Comparison of ENCODE assay signal across 18 cellular contexts in the genomic region with DNA sequence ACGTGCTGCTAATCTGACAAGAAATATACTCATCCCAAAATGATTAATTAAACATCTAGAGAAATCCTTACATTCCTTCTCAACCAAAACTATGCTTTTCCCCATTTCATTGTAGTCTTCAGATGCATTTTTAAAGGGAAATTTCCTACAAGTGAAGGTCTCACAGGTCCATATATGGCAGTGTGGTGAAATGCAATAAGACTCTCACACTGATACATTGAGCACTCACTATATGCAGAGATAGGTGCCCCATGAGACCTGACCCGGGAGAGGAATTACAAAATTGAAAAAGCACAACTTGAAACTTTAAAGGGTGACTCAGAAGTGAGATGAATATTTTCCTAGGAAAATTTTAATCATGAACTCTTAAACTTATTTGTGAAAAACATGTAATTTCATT.
DNase-seq lines count a peak whose midpoint lies in the region; ATAC-seq, FAIRE-seq and TF ChIP-seq lines count a peak whose summit lies in the region.
"Had no signal": no experiment of that assay in that cellular context is flagged by ENCODE, and none has a peak within 500 bp of the region (broad histone marks: within the 10 kb centered on the region; RNA-seq: fewer than 3 reads in every experiment).

No MANE protein-coding gene starts in this region.

- ATAC-seq in GM23338: peak; percentile 10; the same call in 2 of the 3 replicates
- ATAC-seq: GM12878 had no signal

- peaks cover 53% of the 10 kb centered on the region for H3K4me1 Mint-ChIP-seq in GM23338
- H3K4me1 Mint-ChIP-seq in astrocyte (ENCODE audit: low read depth, unreplicated experiment): peaks cover 5% of the 10 kb centered on the region

- H3K9me3 ChIP-seq in astrocyte (ENCODE audit: insufficient read depth, low read depth, low read length) (no peaks in the 10 kb centered on the region), tibial artery (no peaks in the 10 kb centered on the region)
- H3K9me3 ChIP-seq: BE2C, SJSA1 had no signal

- FAIRE-seq in astrocyte (lab: Jason Lieb, UNC): no peak
- FAIRE-seq: GM12878, GM18507, H54 had no signal

- intact Hi-C loops in tibial artery (cut with DNase I; ENCODE audit: low total_unique reads): no loop called here

- H3K9me3 Mint-ChIP-seq in GM23338 (peaks cover 8% of the 10 kb centered on the region), astrocyte (ENCODE audit: unreplicated experiment) (no peaks in the 10 kb centered on the region)

- DNase-seq in GM23338 (ENCODE audit: low spot score): no peak
- peak; percentile 21 for DNase-seq in astrocyte (ENCODE audit: low read depth)
- peak; percentile 9 for DNase-seq in fibroblast of pulmonary artery (ENCODE audit: low read depth)
- no peak for DNase-seq in NCI-H82 (lab: John Stamatoyannopoulos, UW)
- DNase-seq in AG08396 (ENCODE audit: low spot score): no peak
- no peak for DNase-seq in stimulated activated CD4-positive, alpha-beta T cell treated with anti-CD3 and anti-CD28 coated beads, Interleukin-4, amount 100 ng/mL, for 4 hours
- no peak for DNase-seq in tibial artery
- DNase-seq: ACHN; BE2C; CD4-positive, alpha-beta T cell; DMS53; NCI-H2029; NCI-H774; PC-9 had no signal

- H3K36me3 ChIP-seq in GM23338 (ENCODE audit: insufficient read depth): no peaks in the 10 kb centered on the region
- H3K36me3 ChIP-seq in astrocyte (ENCODE audit: insufficient read depth, low read length): no peaks in the 10 kb centered on the region
- no peaks in the 10 kb centered on the region for H3K36me3 ChIP-seq in tibial artery
- H3K36me3 ChIP-seq: BE2C, SJSA1 had no signal

- H3K4me3 Mint-ChIP-seq in GM23338 (no peak overlapping the region), astrocyte (ENCODE audit: unreplicated experiment) (no peak overlapping the region)
- H3K4me3 Mint-ChIP-seq: CD4-positive, alpha-beta T cell had no signal

- H3K9ac ChIP-seq in astrocyte (ENCODE audit: low read length): no peak overlapping the region

- 0 out of 2 replicates have a peak, but pooled peaks cover 5% of the 10 kb centered on the region for H3F3A ChIP-seq in GM23338 (replicated peaks; ENCODE audit: low read depth)

- H3K79me2 ChIP-seq in GM23338 (replicated peaks; ENCODE audit: insufficient read depth): no peaks in the 10 kb centered on the region
- H3K79me2 ChIP-seq in astrocyte (ENCODE audit: insufficient read depth, low read length): no peaks in the 10 kb centered on the region

- H3K4me3 ChIP-seq in GM23338 (no peak overlapping the region), astrocyte (ENCODE audit: insufficient read depth, low read depth, low read length) (no peak overlapping the region), fibroblast of pulmonary artery (replicated peaks; ENCODE audit: low read depth, low read length) (no peak overlapping the region), tibial artery (no peak overlapping the region)
- H3K4me3 ChIP-seq: GM12878, PC-9, SJSA1 had no signal

- no peak overlapping the region for H2AFZ ChIP-seq in GM23338
- no peak overlapping the region for H2AFZ ChIP-seq in astrocyte (ENCODE audit: low read depth, low read length)
- H2AFZ ChIP-seq: PC-9 had no signal

- TF ChIP-seq CTCF in GM23338 (conservative IDR thresholded peaks at IDR 0.05; ENCODE audit: low read depth in 2 of 2): no peak
- no peak for TF ChIP-seq CTCF in astrocyte (IDR thresholded peaks at IDR 0.05; ENCODE audit: insufficient read depth, low read depth, low read length)
- no peak for TF ChIP-seq CTCF in fibroblast of pulmonary artery (IDR thresholded peaks at IDR 0.05; ENCODE audit: low read length, missing control alignments)
- TF ChIP-seq CTCF in tibial artery (IDR thresholded peaks at IDR 0.05): no peak

- H3K27me3 Mint-ChIP-seq in GM23338 (ENCODE audit: insufficient read depth, low read depth, poor library complexity) (peaks cover 14% of the 10 kb centered on the region), astrocyte (ENCODE audit: low read depth, unreplicated experiment) (no peaks in the 10 kb centered on the region)
- H3K27me3 Mint-ChIP-seq: CD4-positive, alpha-beta T cell had no signal

- H3K4me1 ChIP-seq in GM23338 (ENCODE audit: insufficient read depth) (peaks cover 26% of the 10 kb centered on the region), astrocyte (ENCODE audit: insufficient read depth, low read length) (no peaks in the 10 kb centered on the region), tibial artery (no peaks in the 10 kb centered on the region)
- H3K4me1 ChIP-seq: BE2C, SJSA1 had no signal

- H3K27ac ChIP-seq in GM23338 (ENCODE audit: low read depth) (peak overlapping the region; percentile 97), astrocyte (ENCODE audit: low read depth, low read length) (no peak overlapping the region), tibial artery (no peak overlapping the region)
- H3K27ac ChIP-seq: PC-9, SJSA1 had no signal

- H3K27me3 ChIP-seq in GM23338 (ENCODE audit: insufficient read depth): no peaks in the 10 kb centered on the region
- no peaks in the 10 kb centered on the region for H3K27me3 ChIP-seq in astrocyte (ENCODE audit: insufficient read depth, low read length)
- H3K27me3 ChIP-seq in tibial artery: no peaks in the 10 kb centered on the region
- H3K27me3 ChIP-seq: BE2C, SJSA1 had no signal

- no peaks in the 10 kb centered on the region for H3K9me2 ChIP-seq in GM23338 (ENCODE audit: insufficient read depth)

- H3K36me3 Mint-ChIP-seq in GM23338 (ENCODE audit: low read depth) (peaks cover 17% of the 10 kb centered on the region), astrocyte (ENCODE audit: low read depth, unreplicated experiment) (no peaks in the 10 kb centered on the region)

- H3K27ac Mint-ChIP-seq in GM23338: peak overlapping the region; percentile 97
- no peak overlapping the region for H3K27ac Mint-ChIP-seq in astrocyte (ENCODE audit: unreplicated experiment)
- H3K27ac Mint-ChIP-seq: CD4-positive, alpha-beta T cell had no signal

- H3K4me2 ChIP-seq in GM23338 (no peak overlapping the region), astrocyte (ENCODE audit: low read length) (no peak overlapping the region)
- H3K4me2 ChIP-seq: PC-9 had no signal

- H4K20me1 ChIP-seq in GM23338 (replicated peaks; ENCODE audit: insufficient read depth): no peaks in the 10 kb centered on the region
- no peaks in the 10 kb centered on the region for H4K20me1 ChIP-seq in astrocyte (ENCODE audit: insufficient read depth, low read length)

TF ChIP-seq in GM23338, 12 proteins besides CTCF, POLR2A, EP300 and RAD21 (continues in another document):
- no peak for TF ChIP-seq CREB1 (CRISPR knock-in tag; IDR thresholded peaks at IDR 0.05; ENCODE audit: low read depth)
- TF ChIP-seq EZH2phosphoT487 (IDR thresholded peaks at IDR 0.05; ENCODE audit: unreplicated experiment): no peak
- TF ChIP-seq POLR2AphosphoS5 (IDR thresholded peaks at IDR 0.05; ENCODE audit: low read depth): no peak
- TF ChIP-seq, protein P1, sequence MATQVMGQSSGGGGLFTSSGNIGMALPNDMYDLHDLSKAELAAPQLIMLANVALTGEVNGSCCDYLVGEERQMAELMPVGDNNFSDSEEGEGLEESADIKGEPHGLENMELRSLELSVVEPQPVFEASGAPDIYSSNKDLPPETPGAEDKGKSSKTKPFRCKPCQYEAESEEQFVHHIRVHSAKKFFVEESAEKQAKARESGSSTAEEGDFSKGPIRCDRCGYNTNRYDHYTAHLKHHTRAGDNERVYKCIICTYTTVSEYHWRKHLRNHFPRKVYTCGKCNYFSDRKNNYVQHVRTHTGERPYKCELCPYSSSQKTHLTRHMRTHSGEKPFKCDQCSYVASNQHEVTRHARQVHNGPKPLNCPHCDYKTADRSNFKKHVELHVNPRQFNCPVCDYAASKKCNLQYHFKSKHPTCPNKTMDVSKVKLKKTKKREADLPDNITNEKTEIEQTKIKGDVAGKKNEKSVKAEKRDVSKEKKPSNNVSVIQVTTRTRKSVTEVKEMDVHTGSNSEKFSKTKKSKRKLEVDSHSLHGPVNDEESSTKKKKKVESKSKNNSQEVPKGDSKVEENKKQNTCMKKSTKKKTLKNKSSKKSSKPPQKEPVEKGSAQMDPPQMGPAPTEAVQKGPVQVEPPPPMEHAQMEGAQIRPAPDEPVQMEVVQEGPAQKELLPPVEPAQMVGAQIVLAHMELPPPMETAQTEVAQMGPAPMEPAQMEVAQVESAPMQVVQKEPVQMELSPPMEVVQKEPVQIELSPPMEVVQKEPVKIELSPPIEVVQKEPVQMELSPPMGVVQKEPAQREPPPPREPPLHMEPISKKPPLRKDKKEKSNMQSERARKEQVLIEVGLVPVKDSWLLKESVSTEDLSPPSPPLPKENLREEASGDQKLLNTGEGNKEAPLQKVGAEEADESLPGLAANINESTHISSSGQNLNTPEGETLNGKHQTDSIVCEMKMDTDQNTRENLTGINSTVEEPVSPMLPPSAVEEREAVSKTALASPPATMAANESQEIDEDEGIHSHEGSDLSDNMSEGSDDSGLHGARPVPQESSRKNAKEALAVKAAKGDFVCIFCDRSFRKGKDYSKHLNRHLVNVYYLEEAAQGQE (IDR thresholded peaks at IDR 0.05; ENCODE audit: unreplicated experiment): no peak
- TF ChIP-seq ETS1 (IDR thresholded peaks at IDR 0.05): no peak

Comparison
In these comparisons a context has a peak if more than half of its experiments do, and no peak if none do; other contexts are left out.
1. DNase-seq: peak in astrocyte (single experiment) and fibroblast of pulmonary artery (single experiment); none in GM23338 (single experiment), NCI-H82 (single experiment), AG08396 (single experiment), stimulated activated CD4-positive, alpha-beta T cell treated with anti-CD3 and anti-CD28 coated beads, Interleukin-4, amount 100 ng/mL, for 4 hours (0 of 2) and tibial artery (0 of 2).